ENCODE assay signal across 8 cellular contexts in genomic region chr2:71069376-71069775, GRCh38. TPM values are rescaled to one million over a fixed set of nuclear protein-coding genes. Genes with fewer than 3 reads are reported as not detected.
DNase-seq lines count a peak whose midpoint lies in the region; ATAC-seq and TF ChIP-seq lines count a peak whose summit lies in the region.

No MANE protein-coding gene starts in this region.

- peaks cover 50% of the 10 kb centered on the region for H3K79me2 ChIP-seq in hepatocyte
- H3K79me2 ChIP-seq in smooth muscle cell (ENCODE audit: low read depth): peaks cover 40% of the 10 kb centered on the region

- H3K4me3 Mint-ChIP-seq in activated CD4-positive, alpha-beta memory T cell treated with anti-CD3 and anti-CD28 coated beads, Interleukin-2, amount 10 ng/mL, durations not matched to agents 7 days and 5 days: peak overlapping the region; percentile 92

- H3K9me2 ChIP-seq in hepatocyte (replicated peaks; ENCODE audit: insufficient read depth): no peaks in the 10 kb centered on the region

- H3K9ac ChIP-seq in smooth muscle cell (ENCODE audit: low read depth): peak overlapping the region; percentile 89

- no peak for ATAC-seq in HG03135 (IDR thresholded peaks at IDR 0.05; ENCODE audit: unreplicated experiment)

- H3F3A ChIP-seq in smooth muscle cell (ENCODE audit: low read depth): peaks cover 5% of the 10 kb centered on the region

- H3K4me1 Mint-ChIP-seq in activated CD4-positive, alpha-beta memory T cell treated with anti-CD3 and anti-CD28 coated beads, Interleukin-2, amount 10 ng/mL, durations not matched to agents 7 days and 5 days: peaks cover 66% of the 10 kb centered on the region

- H3K4me3 ChIP-seq in HEK293 (ENCODE audit: low read depth, low read length) (peak overlapping the region; percentile 65), hepatocyte (peak overlapping the region; percentile 79), smooth muscle cell (peak overlapping the region; percentile 75)

- no peak overlapping the region for H3K27ac ChIP-seq in HEK293 (ENCODE audit: extremely low read depth, low read depth, low read length)
- peak overlapping the region; percentile 94 for H3K27ac ChIP-seq in hepatocyte
- peak overlapping the region; percentile 89 for H3K27ac ChIP-seq in smooth muscle cell (ENCODE audit: low read depth)

- peaks cover 7 to 46% of the 10 kb centered on the region in 2 experiments; a peak in 2 of 3 replicates for H3K36me3 ChIP-seq in HEK293 (ENCODE audit: control insufficient read depth in 2 of 2, insufficient read depth in 1 of 2, low read length in 2 of 2)
- H3K36me3 ChIP-seq in hepatocyte (replicated peaks; ENCODE audit: insufficient read depth, low read depth): no peaks in the 10 kb centered on the region
- H3K36me3 ChIP-seq in smooth muscle cell (ENCODE audit: low read depth): no peaks in the 10 kb centered on the region

- WGBS in hepatocyte (ENCODE audit: low lambda C conversion rate, missing lambda C conversion rate): 62% methylated on average over 5 of the region's 5 CpGs
- WGBS in smooth muscle cell (ENCODE audit: low lambda C conversion rate): 59% methylated on average over 5 of the region's 5 CpGs

- TF ChIP-seq CTCF in HEK293 (tag by site-specific recombination; IDR thresholded peaks at IDR 0.05): no peak
- no peak for TF ChIP-seq CTCF in hepatocyte (IDR thresholded peaks at IDR 0.05; ENCODE audit: poor library complexity)
- no peak for TF ChIP-seq CTCF in smooth muscle cell (IDR thresholded peaks at IDR 0.05; ENCODE audit: borderline replicate concordance, insufficient read depth, poor library complexity, severe bottlenecking)

- H3K4me2 ChIP-seq in hepatocyte: peak overlapping the region; percentile 91
- H3K4me2 ChIP-seq in smooth muscle cell: peak overlapping the region; percentile 98

- no peaks in the 10 kb centered on the region for H3K27me3 Mint-ChIP-seq in activated CD4-positive, alpha-beta memory T cell treated with anti-CD3 and anti-CD28 coated beads, Interleukin-2, amount 10 ng/mL, durations not matched to agents 7 days and 5 days

- H4K20me1 ChIP-seq in hepatocyte (ENCODE audit: insufficient read depth, poor library complexity, severe bottlenecking) (peaks cover 22% of the 10 kb centered on the region), smooth muscle cell (ENCODE audit: low read depth) (peaks cover 47% of the 10 kb centered on the region)

- POLR2A ChIA-PET in HEK293 (lab: Yijun Ruan, JAX): interaction anchor here (0.7 to 2.0 kb wide), 4 partner anchors 10 to 68 kb away, joined by 3 to 13 read pairs (median 5); partner anchors contain the start of gene MPHOSPH10
- POLR2A ChIA-PET in activated CD4-positive, alpha-beta memory T cell treated with anti-CD3 and anti-CD28 coated beads, Interleukin-2, amount 10 ng/mL, durations not matched to agents 7 days and 5 days (lab: Charles Lee): interaction anchor here (0.8 to 5.5 kb wide), 16 partner anchors 8 to 879 kb away, joined by 3 to 75 read pairs (median 8); partner anchors contain the start of genes ANKRD53, C2orf42, MCEE and MPHOSPH10

- no peaks in the 10 kb centered on the region for H3K27me3 ChIP-seq in hepatocyte
- H3K27me3 ChIP-seq in smooth muscle cell (ENCODE audit: low read depth): no peaks in the 10 kb centered on the region

- H3K9me3 Mint-ChIP-seq in activated CD4-positive, alpha-beta memory T cell treated with anti-CD3 and anti-CD28 coated beads, Interleukin-2, amount 10 ng/mL, durations not matched to agents 7 days and 5 days: no peaks in the 10 kb centered on the region

- H3K4me1 ChIP-seq in HEK293 (ENCODE audit: control insufficient read depth, insufficient read depth, low read length) (no peaks in the 10 kb centered on the region; the same call in 1 of the 2 replicates), hepatocyte (ENCODE audit: insufficient read depth) (peaks cover 12% of the 10 kb centered on the region), smooth muscle cell (ENCODE audit: low read depth) (peaks cover 13% of the 10 kb centered on the region)

- H2AFZ ChIP-seq in hepatocyte (peak overlapping the region; percentile 6), smooth muscle cell (ENCODE audit: low read depth) (no peak overlapping the region)

- peaks cover 31% of the 10 kb centered on the region for H3K36me3 Mint-ChIP-seq in activated CD4-positive, alpha-beta memory T cell treated with anti-CD3 and anti-CD28 coated beads, Interleukin-2, amount 10 ng/mL, durations not matched to agents 7 days and 5 days (ENCODE audit: low read depth)

- CTCF ChIA-PET in HEK293 (lab: Yijun Ruan, JAX): interaction anchor here (0.6 to 0.9 kb wide), 2 partner anchors 85 to 313 kb away, joined by 3 to 5 read pairs; no protein-coding TSS in a partner anchor
- CTCF ChIA-PET in activated CD4-positive, alpha-beta memory T cell treated with anti-CD3 and anti-CD28 coated beads, Interleukin-2, amount 10 ng/mL, durations not matched to agents 7 days and 5 days (lab: Charles Lee): interaction anchor here (1.2 to 2.7 kb wide), 4 partner anchors 22 to 68 kb away, joined by 4 to 16 read pairs (median 8); partner anchors contain the start of genes MCEE and MPHOSPH10

- in situ Hi-C loops in KBM-7 (cut with MboI; ENCODE audit: low pct_unique_long_range_greater_than_20kb, low sequenced_read_pairs): no loop called here

- H3K9me3 ChIP-seq in HEK293 (ENCODE audit: control insufficient read depth, insufficient read depth, low read depth, low read length) (no peaks in the 10 kb centered on the region), hepatocyte (ENCODE audit: low read depth) (no peaks in the 10 kb centered on the region), smooth muscle cell (replicated peaks; ENCODE audit: low read depth) (no peaks in the 10 kb centered on the region)

- H3K27ac Mint-ChIP-seq in activated CD4-positive, alpha-beta memory T cell treated with anti-CD3 and anti-CD28 coated beads, Interleukin-2, amount 10 ng/mL, durations not matched to agents 7 days and 5 days: peak overlapping the region; percentile 88

- no peak for DNase-seq in activated CD4-positive, alpha-beta memory T cell treated with anti-CD3 and anti-CD28 coated beads, Interleukin-2, amount 10 ng/mL, durations not matched to agents 7 days and 5 days
- no peak for DNase-seq in hepatocyte (ENCODE audit: low spot score)
- DNase-seq in smooth muscle cell (lab: John Stamatoyannopoulos, UW; ENCODE audit: unreplicated experiment): no peak
- no peak for DNase-seq in KBM-7
- no peak for DNase-seq in stimulated activated CD8-positive, alpha-beta memory T cell treated with anti-CD3 and anti-CD28 coated beads, Interleukin-4, amount 100 ng/mL, for 48 hours
- DNase-seq in DMS153 (lab: John Stamatoyannopoulos, UW): no peak

TF ChIP-seq in HEK293, 187 proteins besides CTCF, POLR2A, EP300 and RAD21 (continues in another document):
- TF ChIP-seq ZNF629 (tag by site-specific recombination; IDR thresholded peaks at IDR 0.05) (no peak), ZNF169 (tag by site-specific recombination; IDR thresholded peaks at IDR 0.05) (no peak), ZNF701 (tag by site-specific recombination; IDR thresholded peaks at IDR 0.05) (no peak), BCL6B (tag by site-specific recombination; IDR thresholded peaks at IDR 0.05) (no peak), YY2 (tag by site-specific recombination; IDR thresholded peaks at IDR 0.05) (no peak), ZNF433 (tag by site-specific recombination; IDR thresholded peaks at IDR 0.05; ENCODE audit: low read depth) (no peak)
- TF ChIP-seq, protein P1, sequence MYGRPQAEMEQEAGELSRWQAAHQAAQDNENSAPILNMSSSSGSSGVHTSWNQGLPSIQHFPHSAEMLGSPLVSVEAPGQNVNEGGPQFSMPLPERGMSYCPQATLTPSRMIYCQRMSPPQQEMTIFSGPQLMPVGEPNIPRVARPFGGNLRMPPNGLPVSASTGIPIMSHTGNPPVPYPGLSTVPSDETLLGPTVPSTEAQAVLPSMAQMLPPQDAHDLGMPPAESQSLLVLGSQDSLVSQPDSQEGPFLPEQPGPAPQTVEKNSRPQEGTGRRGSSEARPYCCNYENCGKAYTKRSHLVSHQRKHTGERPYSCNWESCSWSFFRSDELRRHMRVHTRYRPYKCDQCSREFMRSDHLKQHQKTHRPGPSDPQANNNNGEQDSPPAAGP (tag by site-specific recombination; IDR thresholded peaks at IDR 0.05): no peak

RNA-seq across cellular contexts. Expression of gene NAGK, which starts 0.9 kb away (rescaled TPM):
- 10 to 100 TPM; 66.1 to 67.5 TPM for total RNA-seq in activated CD4-positive, alpha-beta memory T cell treated with anti-CD3 and anti-CD28 coated beads, Interleukin-2, amount 10 ng/mL, durations not matched to agents 7 days and 5 days
- 76.1 and 103 TPM in 2 replicates for total RNA-seq in hepatocyte
- 123 and 127 TPM in 2 replicates for polyA plus RNA-seq in hepatocyte
- 105 and 116 TPM in 2 replicates for total RNA-seq in smooth muscle cell
- polyA plus RNA-seq in smooth muscle cell: 135 and 191 TPM in 2 replicates
